In genomic region chr3:57227930-57228733, GRCh38 we compare ENCODE assay signal across 9 cellular contexts. TPM values are rescaled to one million over a fixed set of nuclear protein-coding genes. Genes with fewer than 3 reads are reported as not detected.
DNase-seq lines count a peak whose midpoint lies in the region; ATAC-seq, FAIRE-seq and TF ChIP-seq lines count a peak whose summit lies in the region.
"Had no signal": no experiment of that assay in that cellular context is flagged by ENCODE, and none has a peak within 500 bp of the region (broad histone marks: within the 10 kb centered on the region; RNA-seq: fewer than 3 reads in every experiment).

No MANE protein-coding gene starts in this region.

- peak overlapping the region; percentile 62; the same call in 2 of the 3 replicates for H3K27ac ChIP-seq in K562 (ENCODE audit: extremely low read depth, low read depth, low read length)
- H3K27ac ChIP-seq in rectal smooth muscle tissue (ENCODE audit: low read depth, low read length): peak overlapping the region; percentile 90

- peak overlapping the region; percentile 78 for H3K4me2 ChIP-seq in K562 (ENCODE audit: insufficient read depth, low read length)

- peaks cover 12% of the 10 kb centered on the region for H3K4me1 Mint-ChIP-seq in Caco-2 (ENCODE audit: low read depth, unreplicated experiment)

- H3K79me2 ChIP-seq in K562 (ENCODE audit: control insufficient read depth, insufficient read depth, low read length): peaks cover 8% of the 10 kb centered on the region; the same call in 2 of the 3 replicates

- FAIRE-seq in K562 (lab: Jason Lieb, UNC): peak; percentile 48
- FAIRE-seq: endometrium had no signal

- H3K27ac Mint-ChIP-seq in Caco-2 (ENCODE audit: unreplicated experiment): peak overlapping the region; percentile 16

- TF ChIP-seq EP300 in K562 (IDR thresholded peaks at IDR 0.05; ENCODE audit: low read length): no peak

- under 1% methylated on average over 48 of the region's 70 CpGs for WGBS in K562 (ENCODE audit: insufficient coverage, low coverage, missing lambda C conversion rate)

- ATAC-seq in K562: peak; percentile 76

- TF ChIP-seq CTCF in Caco-2 (IDR thresholded peaks at IDR 0.05; ENCODE audit: insufficient read depth in 1 of 2, low read depth in 1 of 2, low read length in 1 of 2, severe bottlenecking in 1 of 2, unreplicated experiment in 1 of 2) (no peak), GM20000 (IDR thresholded peaks at IDR 0.05; ENCODE audit: extremely low read depth, missing control alignments) (no peak), K562 (IDR thresholded peaks at IDR 0.05 in 2 of 3, conservative IDR thresholded peaks at IDR 0.05 in 1 of 3; ENCODE audit: insufficient read depth in 2 of 3, low read depth in 1 of 3, low read length in 3 of 3) (no peak)

- no peaks in the 10 kb centered on the region for H3K27me3 Mint-ChIP-seq in Caco-2 (ENCODE audit: insufficient read depth, unreplicated experiment)

- POLR2A ChIA-PET in Caco-2 (lab: Charles Lee): interaction anchor here (0.9 to 1.6 kb wide), 3 partner anchors 17 to 369 kb away, joined by 3 to 8 read pairs (median 3); partner anchors contain the start of gene ARF4
- POLR2A ChIA-PET in K562 (lab: Yijun Ruan, JAX): interaction anchor here (0.7 to 2.0 kb wide), 4 partner anchors 8 to 182 kb away, joined by 3 to 7 read pairs (median 3); no protein-coding TSS in a partner anchor

- no peaks in the 10 kb centered on the region for H3K9me3 Mint-ChIP-seq in Caco-2 (ENCODE audit: unreplicated experiment)

- H3K36me3 ChIP-seq in Caco-2 (ENCODE audit: control insufficient read depth, insufficient read depth, low read length) (no peaks in the 10 kb centered on the region), K562 (ENCODE audit: control insufficient read depth, insufficient read depth, low read length) (no peaks in the 10 kb centered on the region), rectal smooth muscle tissue (ENCODE audit: control insufficient read depth, insufficient read depth, low read length) (no peaks in the 10 kb centered on the region)

- no peaks in the 10 kb centered on the region for H3K9me1 ChIP-seq in K562 (ENCODE audit: control insufficient read depth, insufficient read depth, low read length)

- intact Hi-C loops in Caco-2 (cut with micrococcal nuclease; ENCODE audit: unreplicated experiment) (loop anchor here (1.0 to 10.0 kb wide), 2 partner anchors 58 to 233 kb away; no protein-coding TSS in a partner anchor), K562 (cut with micrococcal nuclease) (loop anchor here (2.0 kb wide), 1 partner anchor 57 kb away; no protein-coding TSS in a partner anchor)

- in situ Hi-C loops in K562 (cut with MboI): no loop called here

- H3K9me3 ChIP-seq in Caco-2 (no peaks in the 10 kb centered on the region), K562 (replicated peaks; ENCODE audit: control insufficient read depth, insufficient read depth, low read depth, low read length) (no peaks in the 10 kb centered on the region)

- H2AFZ ChIP-seq in K562 (ENCODE audit: low read depth, low read length): peak overlapping the region; percentile 82

- H3K4me3 Mint-ChIP-seq in Caco-2 (ENCODE audit: unreplicated experiment): peak overlapping the region; percentile 83

- H3K4me3 ChIP-seq in Caco-2 (ENCODE audit: low read depth, low read length) (peak overlapping the region; percentile 90), K562 (peak overlapping the region; percentile 61), rectal smooth muscle tissue (ENCODE audit: low read length) (peak overlapping the region; percentile 91)

- H3K9ac ChIP-seq in K562 (ENCODE audit: insufficient read depth in 1 of 2, low read depth in 2 of 2, low read length in 2 of 2): peak overlapping the region; percentile 61 to 86
- peak overlapping the region; percentile 84 for H3K9ac ChIP-seq in rectal smooth muscle tissue (ENCODE audit: low read length)

- no peaks in the 10 kb centered on the region for H3K27me3 ChIP-seq in Caco-2 (replicated peaks; ENCODE audit: control insufficient read depth, insufficient read depth, low read length)
- no peaks in the 10 kb centered on the region for H3K27me3 ChIP-seq in K562 (ENCODE audit: control insufficient read depth in 2 of 2, insufficient read depth in 2 of 2, low read length in 2 of 2)
- no peaks in the 10 kb centered on the region for H3K27me3 ChIP-seq in rectal smooth muscle tissue (ENCODE audit: control insufficient read depth, insufficient read depth, low read length)

- no TSS peak for BruUV-seq in Caco-2 (replicated peaks; lab: Mats Ljungman, UMichigan)
- BruUV-seq in K562 (replicated peaks; lab: Mats Ljungman, UMichigan): no TSS peak

- peaks cover 11% of the 10 kb centered on the region; the same call in 1 of the 2 replicates for H4K20me1 ChIP-seq in K562 (replicated peaks; ENCODE audit: control insufficient read depth, insufficient read depth, low read length)

- no peak for TF ChIP-seq RAD21 in K562 (CRISPR knock-in tag; conservative IDR thresholded peaks at IDR 0.05 in 1 of 2, IDR thresholded peaks at IDR 0.05 in 1 of 2)

- H3K4me1 ChIP-seq in Caco-2: peaks cover 13% of the 10 kb centered on the region; the same call in 1 of the 2 replicates
- H3K4me1 ChIP-seq in K562 (replicated peaks in 1 of 2; ENCODE audit: control insufficient read depth in 2 of 2, insufficient read depth in 2 of 2, low read length in 2 of 2): peaks cover 16 to 23% of the 10 kb centered on the region in 2 experiments; a peak in 4 of 5 replicates
- H3K4me1 ChIP-seq in rectal smooth muscle tissue (ENCODE audit: control insufficient read depth, insufficient read depth, low read length): peaks cover 8% of the 10 kb centered on the region

- peak; percentile 25 to 42 for DNase-seq in Caco-2
- DNase-seq in GM20000 (ENCODE audit: low spot score): peak; percentile 53
- DNase-seq in HT-29 (ENCODE audit: low spot score): peak; percentile 44
- peak; percentile 26 for DNase-seq in T1000 (lab: John Stamatoyannopoulos, UW)
- peak; percentile 8 to 48 (median 13) for DNase-seq in K562 (ENCODE audit: extremely low read depth in 1 of 4, low spot score in 3 of 4)
- DNase-seq in hippocampal formation (lab: John Stamatoyannopoulos, UW): peak; percentile 37 to 54
- no peak for DNase-seq in DMS153 treated with DMSO at 0.1 percent for 48 hours (lab: John Stamatoyannopoulos, UW; ENCODE audit: unreplicated experiment)

- no peaks in the 10 kb centered on the region for H3K36me3 Mint-ChIP-seq in Caco-2 (ENCODE audit: insufficient read depth, unreplicated experiment)

- CTCF ChIA-PET in Caco-2 (lab: Charles Lee) (interaction anchor here (0.6 kb wide), 1 partner anchor 17 kb away, joined by 3 read pairs; no protein-coding TSS in a partner anchor), K562 (lab: Yijun Ruan, JAX; ENCODE audit: low intra/inter-chr PET ratio) (no interaction called here)

- TF ChIP-seq POLR2A in K562 (conservative IDR thresholded peaks at IDR 0.05): no peak

TF ChIP-seq in K562, 482 proteins besides CTCF, POLR2A, EP300 and RAD21 (continues in another document):
- no peak for TF ChIP-seq TCF3 (CRISPR knock-in tag; IDR thresholded peaks at IDR 0.05)
- TF ChIP-seq ZNF23 (CRISPR knock-in tag; IDR thresholded peaks at IDR 0.05): no peak
- peak; percentile 7 for TF ChIP-seq RBBP5 (IDR thresholded peaks at IDR 0.05; ENCODE audit: borderline replicate concordance, insufficient read depth, low read length, poor library complexity, severe bottlenecking)
- no peak for TF ChIP-seq NBN (IDR thresholded peaks at IDR 0.05; ENCODE audit: low read depth)

RNA-seq across cellular contexts. Expression of gene APPL1, which starts 0.6 kb away (rescaled TPM):
- total RNA-seq in Caco-2 (2022) (40.0 and 40.7 TPM in 2 replicates), K562 (2014; rRNA removed) (6.8 and 7.1 TPM in 2 replicates), K562 (2014; rRNA removed; fragmentation: Illumina TruSeq; extraction: Trizol) (9.0 and 9.9 TPM in 2 replicates), K562 (2015; rRNA removed; fragmentation: Illumina TruSeq; extraction: Trizol) (10.5 and 12.3 TPM in 2 replicates), K562 (2021) (6.9 and 8.0 TPM in 2 replicates)
- total RNA-seq in HT-29 (2014; rRNA removed; shearing (Covaris generic)): 10.5 TPM in 2 replicates
- total RNA-seq in K562 (2011; cell fraction: chromatin; rRNA removed; ENCODE audit: low replicate concordance): 8.2 and 14.3 TPM in 2 replicates
- total RNA-seq in K562 (2011; cell fraction: nucleolus; rRNA removed): 3.8 and 3.9 TPM in 2 replicates
- 5.7 and 9.1 TPM in 2 replicates for total RNA-seq in K562 (2011; cell fraction: nucleoplasm; rRNA removed)
- polyA plus RNA-seq in K562 (2011; rRNA removed) (4.6 and 8.9 TPM in 2 replicates), K562 (2014; fragmentation: Illumina TruSeq; extraction: Trizol) (6.9 and 7.5 TPM in 2 replicates), K562 (2014; fragmentation: Nextera tagmentation; extraction: Ambion mirVana) (1 to 10 TPM; 2.8 to 3.5 TPM), K562 (2014; rRNA removed) (3.6 and 4.1 TPM in 2 replicates)
- 1.5 and 3.5 TPM in 2 replicates for polyA plus RNA-seq in K562 (2011; cell fraction: cytosol; rRNA removed)
- polyA plus RNA-seq in K562 (2011; cell fraction: nucleus; rRNA removed): 3.4 and 6.7 TPM in 2 replicates
- polyA plus RNA-seq in K562 (2012): 6.2 and 7.8 TPM in 2 replicates
- polyA minus RNA-seq in K562 (2011; rRNA and poly(A)+ RNA removed): 8.7 and 11.9 TPM in 2 replicates
- 5.1 and 7.0 TPM in 2 replicates for polyA minus RNA-seq in K562 (2011; cell fraction: cytosol; rRNA and poly(A)+ RNA removed)
- polyA minus RNA-seq in K562 (2011; cell fraction: nucleus; rRNA and poly(A)+ RNA removed): 4.1 and 6.9 TPM in 2 replicates

RNA-seq across cellular contexts. Expression of gene HESX1, which starts 28.4 kb away (rescaled TPM):
- total RNA-seq in Caco-2 (2022): 1.2 and 1.5 TPM in 2 replicates
- 0.47 TPM in 1 of 2 replicates, not detected in the other for total RNA-seq in HT-29 (2014; rRNA removed; shearing (Covaris generic))
- 0.62 TPM in 1 of 2 replicates, not detected in the other for total RNA-seq in K562 (2011; cell fraction: chromatin; rRNA removed; ENCODE audit: low replicate concordance)
- not detected in 2 replicates for total RNA-seq in K562 (2011; cell fraction: nucleolus; rRNA removed)
- not detected in 2 replicates for total RNA-seq in K562 (2011; cell fraction: nucleoplasm; rRNA removed)
- 0.45 and 0.69 TPM in 2 replicates for total RNA-seq in K562 (2014; rRNA removed)
- 0.62 TPM in 1 of 2 replicates, not detected in the other for total RNA-seq in K562 (2014; rRNA removed; fragmentation: Illumina TruSeq; extraction: Trizol)
- 0.76 and 0.87 TPM in 2 replicates for total RNA-seq in K562 (2015; rRNA removed; fragmentation: Illumina TruSeq; extraction: Trizol)
- total RNA-seq in K562 (2021): 0.16 and 0.34 TPM in 2 replicates
- 0.59 and 0.70 TPM in 2 replicates for polyA plus RNA-seq in K562 (2011; rRNA removed)
- 0.24 and 0.40 TPM in 2 replicates for polyA plus RNA-seq in K562 (2011; cell fraction: cytosol; rRNA removed)
- polyA plus RNA-seq in K562 (2011; cell fraction: nucleus; rRNA removed): 1.0 and 1.4 TPM in 2 replicates
- polyA plus RNA-seq in K562 (2012): 0.49 and 1.4 TPM in 2 replicates
- 0.75 and 0.89 TPM in 2 replicates for polyA plus RNA-seq in K562 (2014; fragmentation: Illumina TruSeq; extraction: Trizol)
- polyA plus RNA-seq in K562 (2014; fragmentation: Nextera tagmentation; extraction: Ambion mirVana): 1 to 10 TPM in 1 of 2 experiments, under 1 TPM in 1; 0.88 to 1.1 TPM
- polyA plus RNA-seq in K562 (2014; rRNA removed): 0.90 and 1.2 TPM in 2 replicates
- not detected in 2 replicates for polyA minus RNA-seq in K562 (2011; rRNA and poly(A)+ RNA removed)
- polyA minus RNA-seq in K562 (2011; cell fraction: cytosol; rRNA and poly(A)+ RNA removed): not detected in 2 replicates
- not detected in 2 replicates for polyA minus RNA-seq in K562 (2011; cell fraction: nucleus; rRNA and poly(A)+ RNA removed)
